ENCODE assay signal across 7 cellular contexts in genomic region chr12:50543188-50543587, GRCh38. TPM values are rescaled to one million over a fixed set of nuclear protein-coding genes. Genes with fewer than 3 reads are reported as not detected.
DNase-seq lines count a peak whose midpoint lies in the region; ATAC-seq lines count a peak whose summit lies in the region.
"Not testable (repeated sequence)": the region's sequence is repeated elsewhere in the genome, so short reads cannot be mapped to it uniquely, and the experiment has no call there.

No MANE protein-coding gene starts in this region.

- H3K27me3 ChIP-seq in endocrine pancreas (ENCODE audit: control insufficient read depth, insufficient read depth, low read length): not testable (repeated sequence)

- not testable (repeated sequence) for H3K9me3 Mint-ChIP-seq in activated T-cell treated with anti-CD3 and anti-CD28 coated beads, Interleukin-2, amount 50 U/mL, for 24 hours; activated naive CD8-positive, alpha-beta T cell treated with anti-CD3 and anti-CD28 coated beads for 36 hours; naive B cell; stimulated activated naive CD8-positive, alpha-beta T cell treated with anti-CD3 and anti-CD28 coated beads, Interleukin-15, Interleukin-2, amounts not matched to agents 100 ng/mL and 50 ng/mL, for 24 hours

- not testable (repeated sequence) for H3K4me3 ChIP-seq in endocrine pancreas (ENCODE audit: control insufficient read depth, insufficient read depth, low read length)

- H3K36me3 ChIP-seq in endocrine pancreas (ENCODE audit: control insufficient read depth, insufficient read depth, low read length): not testable (repeated sequence)

- ATAC-seq in naive B cell (ENCODE audit: low read depth in 2 of 2): not testable (repeated sequence)

- not testable (repeated sequence) for H3K27me3 Mint-ChIP-seq in activated T-cell treated with anti-CD3 and anti-CD28 coated beads, Interleukin-2, amount 50 U/mL, for 24 hours; activated naive CD8-positive, alpha-beta T cell treated with anti-CD3 and anti-CD28 coated beads for 36 hours; naive B cell; stimulated activated naive CD8-positive, alpha-beta T cell treated with anti-CD3 and anti-CD28 coated beads, Interleukin-15, Interleukin-2, amounts not matched to agents 100 ng/mL and 50 ng/mL, for 24 hours

- H3K4me1 ChIP-seq in endocrine pancreas (ENCODE audit: control insufficient read depth, insufficient read depth, low read length): peaks cover 16% of the 10 kb centered on the region

- H3K4me3 Mint-ChIP-seq in activated T-cell treated with anti-CD3 and anti-CD28 coated beads, Interleukin-2, amount 50 U/mL, for 24 hours: peak overlapping the region; percentile 25
- H3K4me3 Mint-ChIP-seq in activated naive CD8-positive, alpha-beta T cell treated with anti-CD3 and anti-CD28 coated beads for 36 hours; naive B cell; stimulated activated naive CD8-positive, alpha-beta T cell treated with anti-CD3 and anti-CD28 coated beads, Interleukin-15, Interleukin-2, amounts not matched to agents 100 ng/mL and 50 ng/mL, for 24 hours: not testable (repeated sequence)

- peak overlapping the region; percentile 97 for H3K27ac Mint-ChIP-seq in activated T-cell treated with anti-CD3 and anti-CD28 coated beads, Interleukin-2, amount 50 U/mL, for 24 hours
- peak overlapping the region; percentile 72 for H3K27ac Mint-ChIP-seq in activated naive CD8-positive, alpha-beta T cell treated with anti-CD3 and anti-CD28 coated beads for 36 hours
- peak overlapping the region in 4 of 6 donors; percentile 15 to 74 (median 56) for H3K27ac Mint-ChIP-seq in naive B cell
- H3K27ac Mint-ChIP-seq in stimulated activated naive CD8-positive, alpha-beta T cell treated with anti-CD3 and anti-CD28 coated beads, Interleukin-15, Interleukin-2, amounts not matched to agents 100 ng/mL and 50 ng/mL, for 24 hours: peak overlapping the region; percentile 88

- peaks cover 57% of the 10 kb centered on the region for H3K4me1 Mint-ChIP-seq in activated T-cell treated with anti-CD3 and anti-CD28 coated beads, Interleukin-2, amount 50 U/mL, for 24 hours (ENCODE audit: low read depth)
- peaks cover 40% of the 10 kb centered on the region for H3K4me1 Mint-ChIP-seq in activated naive CD8-positive, alpha-beta T cell treated with anti-CD3 and anti-CD28 coated beads for 36 hours
- H3K4me1 Mint-ChIP-seq in naive B cell: peaks cover 23 to 59% (median 47%) of the 10 kb centered on the region in 3 donors
- H3K4me1 Mint-ChIP-seq in stimulated activated naive CD8-positive, alpha-beta T cell treated with anti-CD3 and anti-CD28 coated beads, Interleukin-15, Interleukin-2, amounts not matched to agents 100 ng/mL and 50 ng/mL, for 24 hours (ENCODE audit: low read depth): peaks cover 56% of the 10 kb centered on the region

- DNase-seq in MV-4-11 (lab: John Stamatoyannopoulos, UW) (peak; percentile 20), SKM-1 treated with dmso at 0.1 percent for 144 hours (lab: John Stamatoyannopoulos, UW; ENCODE audit: unreplicated experiment) (peak; percentile 30)
- DNase-seq in activated T-cell treated with anti-CD3 and anti-CD28 coated beads, Interleukin-2, amount 50 U/mL, for 24 hours; activated naive CD8-positive, alpha-beta T cell treated with anti-CD3 and anti-CD28 coated beads for 36 hours; naive B cell: not testable (repeated sequence)

- H3K9me3 ChIP-seq in endocrine pancreas (ENCODE audit: control insufficient read depth, low read length): not testable (repeated sequence)

- H3K9ac ChIP-seq in endocrine pancreas (ENCODE audit: control insufficient read depth, insufficient read depth, low read length): peak overlapping the region; percentile 69

- peaks cover 20% of the 10 kb centered on the region for H3K36me3 Mint-ChIP-seq in activated T-cell treated with anti-CD3 and anti-CD28 coated beads, Interleukin-2, amount 50 U/mL, for 24 hours (ENCODE audit: low read depth)
- not testable (repeated sequence) for H3K36me3 Mint-ChIP-seq in activated naive CD8-positive, alpha-beta T cell treated with anti-CD3 and anti-CD28 coated beads for 36 hours; naive B cell; stimulated activated naive CD8-positive, alpha-beta T cell treated with anti-CD3 and anti-CD28 coated beads, Interleukin-15, Interleukin-2, amounts not matched to agents 100 ng/mL and 50 ng/mL, for 24 hours (ENCODE audit: low read depth)

RNA-seq across cellular contexts. Expression of gene DIP2B, which starts 38.4 kb away (rescaled TPM):
- total RNA-seq in activated naive CD8-positive, alpha-beta T cell treated with anti-CD3 and anti-CD28 coated beads for 36 hours: 10 to 100 TPM; 21.4 to 22.5 TPM
- 10 to 100 TPM; 13.4 to 26.7 (median 18.1) TPM for polyA plus RNA-seq in naive B cell (ENCODE audit: low read depth in 6 of 6)
